In the genomic region with DNA sequence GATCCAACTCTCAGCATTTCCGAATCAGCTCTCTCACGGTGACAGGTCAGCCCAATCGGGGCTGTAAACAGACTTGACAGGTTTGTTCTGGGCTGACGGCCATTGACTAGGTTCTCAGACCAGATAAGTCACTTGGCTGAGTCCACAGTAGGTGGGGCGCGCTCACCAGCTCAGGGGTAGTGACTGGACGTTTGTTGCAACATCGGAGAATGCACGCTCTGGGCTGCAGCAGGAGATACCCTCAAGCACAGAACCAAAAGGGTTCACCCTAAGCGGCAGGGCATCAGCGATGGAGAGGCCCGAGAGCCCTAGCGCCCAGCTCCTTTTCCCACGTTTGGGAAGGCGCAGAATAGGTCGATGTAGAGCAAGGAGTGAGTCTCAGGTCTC, we compare ENCODE assay signal across 8 cellular contexts. TPM values are rescaled to one million over a fixed set of nuclear protein-coding genes. Genes with fewer than 3 reads are reported as not detected.
DNase-seq lines count a peak whose midpoint lies in the region; ATAC-seq and TF ChIP-seq lines count a peak whose summit lies in the region.

No MANE protein-coding gene starts in this region.

- no peaks in the 10 kb centered on the region for H3K36me3 ChIP-seq in colonic mucosa
- no peaks in the 10 kb centered on the region for H3K36me3 ChIP-seq in left lung

- peak overlapping the region; percentile 93 for H3K27ac Mint-ChIP-seq in activated CD8-positive, alpha-beta memory T cell treated with anti-CD3 and anti-CD28 coated beads, Interleukin-2, amount 10 ng/mL, durations not matched to agents 7 days and 5 days
- H3K27ac Mint-ChIP-seq in stimulated activated naive CD8-positive, alpha-beta T cell treated with anti-CD3 and anti-CD28 coated beads, Interleukin-15, Interleukin-2, amounts not matched to agents 100 ng/mL and 50 ng/mL, for 24 hours = peak overlapping the region; percentile 94

- H3K27me3 Mint-ChIP-seq in activated CD8-positive, alpha-beta memory T cell treated with anti-CD3 and anti-CD28 coated beads, Interleukin-2, amount 10 ng/mL, durations not matched to agents 7 days and 5 days = no peaks in the 10 kb centered on the region
- no peaks in the 10 kb centered on the region for H3K27me3 Mint-ChIP-seq in stimulated activated naive CD8-positive, alpha-beta T cell treated with anti-CD3 and anti-CD28 coated beads, Interleukin-15, Interleukin-2, amounts not matched to agents 100 ng/mL and 50 ng/mL, for 24 hours

- TF ChIP-seq CTCF in colonic mucosa (IDR thresholded peaks at IDR 0.05) (no peak), left lung (IDR thresholded peaks at IDR 0.05) (no peak)

- peaks cover 18% of the 10 kb centered on the region for H3K36me3 Mint-ChIP-seq in activated CD8-positive, alpha-beta memory T cell treated with anti-CD3 and anti-CD28 coated beads, Interleukin-2, amount 10 ng/mL, durations not matched to agents 7 days and 5 days
- peaks cover 8% of the 10 kb centered on the region for H3K36me3 Mint-ChIP-seq in stimulated activated naive CD8-positive, alpha-beta T cell treated with anti-CD3 and anti-CD28 coated beads, Interleukin-15, Interleukin-2, amounts not matched to agents 100 ng/mL and 50 ng/mL, for 24 hours (ENCODE audit: low read depth)

- no peaks in the 10 kb centered on the region for H3K9me3 Mint-ChIP-seq in activated CD8-positive, alpha-beta memory T cell treated with anti-CD3 and anti-CD28 coated beads, Interleukin-2, amount 10 ng/mL, durations not matched to agents 7 days and 5 days (ENCODE audit: low read depth)
- no peaks in the 10 kb centered on the region for H3K9me3 Mint-ChIP-seq in stimulated activated naive CD8-positive, alpha-beta T cell treated with anti-CD3 and anti-CD28 coated beads, Interleukin-15, Interleukin-2, amounts not matched to agents 100 ng/mL and 50 ng/mL, for 24 hours

- H3K27ac ChIP-seq in colonic mucosa = peak overlapping the region; percentile 96
- H3K27ac ChIP-seq in left lung = peak overlapping the region; percentile 97 to 99

- no peak for ATAC-seq in activated CD8-positive, alpha-beta memory T cell treated with anti-CD3 and anti-CD28 coated beads, Interleukin-2, amount 10 ng/mL, durations not matched to agents 7 days and 5 days
- ATAC-seq in HG02798 (IDR thresholded peaks at IDR 0.05; ENCODE audit: poor library complexity, unreplicated experiment) (peak; percentile 18), left lung (peak; percentile 49), GM19463 (IDR thresholded peaks at IDR 0.05; ENCODE audit: unreplicated experiment) (no peak)

- CTCF ChIA-PET in activated CD8-positive, alpha-beta memory T cell treated with anti-CD3 and anti-CD28 coated beads, Interleukin-2, amount 10 ng/mL, durations not matched to agents 7 days and 5 days (lab: Charles Lee) = interaction anchor here (0.8 to 9.3 kb wide), 7 partner anchors 10 to 691 kb away, joined by 3 to 82 read pairs (median 8); a partner anchor contains a TSS

- peak overlapping the region; percentile 77 for H3K4me3 ChIP-seq in colonic mucosa
- H3K4me3 ChIP-seq in left lung = peak overlapping the region; percentile 76 to 81

- intact Hi-C loops in colonic mucosa (cut with DNase I) = loop anchor here (5.0 kb wide), 1 partner anchor 526 kb away; no protein-coding TSS in a partner anchor
- intact Hi-C loops in left lung (cut with DNase I) = loop anchor here in 1 of 2 donors (5.0 to 10.0 kb wide), 2 partner anchors 526 to 693 kb away; no protein-coding TSS in a partner anchor

- peak overlapping the region; percentile 92 for H3K4me3 Mint-ChIP-seq in activated CD8-positive, alpha-beta memory T cell treated with anti-CD3 and anti-CD28 coated beads, Interleukin-2, amount 10 ng/mL, durations not matched to agents 7 days and 5 days
- peak overlapping the region; percentile 91 for H3K4me3 Mint-ChIP-seq in stimulated activated naive CD8-positive, alpha-beta T cell treated with anti-CD3 and anti-CD28 coated beads, Interleukin-15, Interleukin-2, amounts not matched to agents 100 ng/mL and 50 ng/mL, for 24 hours

- H3K27me3 ChIP-seq in colonic mucosa (no peaks in the 10 kb centered on the region), left lung (no peaks in the 10 kb centered on the region)

- H3K9ac ChIP-seq in colonic mucosa (ENCODE audit: low read depth in 2 of 2, low read length in 2 of 2) = peak overlapping the region; percentile 84 to 100

- no peak for DNase-seq in activated CD8-positive, alpha-beta memory T cell treated with anti-CD3 and anti-CD28 coated beads, Interleukin-2, amount 10 ng/mL, durations not matched to agents 7 days and 5 days
- no peak for DNase-seq in activated CD8-positive, alpha-beta memory T cell treated with anti-CD3 and anti-CD28 coated beads, Interleukin-2, amount 50 U/mL, for 4 hours
- DNase-seq in OCI-M1 (lab: John Stamatoyannopoulos, UW) (peak; percentile 89), colonic mucosa (peak; percentile 83), left lung (peak; percentile 86 to 89)

- H3K4me1 ChIP-seq in colonic mucosa (no peaks in the 10 kb centered on the region), left lung (peaks cover 0 to 17% of the 10 kb centered on the region in 2 donors)

- H3K4me1 Mint-ChIP-seq in activated CD8-positive, alpha-beta memory T cell treated with anti-CD3 and anti-CD28 coated beads, Interleukin-2, amount 10 ng/mL, durations not matched to agents 7 days and 5 days = peaks cover 20% of the 10 kb centered on the region
- H3K4me1 Mint-ChIP-seq in stimulated activated naive CD8-positive, alpha-beta T cell treated with anti-CD3 and anti-CD28 coated beads, Interleukin-15, Interleukin-2, amounts not matched to agents 100 ng/mL and 50 ng/mL, for 24 hours (ENCODE audit: low read depth) = peaks cover 31% of the 10 kb centered on the region

- H3K9me3 ChIP-seq in colonic mucosa (no peaks in the 10 kb centered on the region), left lung (no peaks in the 10 kb centered on the region)

RNA-seq across cellular contexts. Expression of a gene that starts 1.8 kb away (rescaled TPM):
- under 1 TPM; 0.67 to 0.84 TPM for total RNA-seq in activated CD8-positive, alpha-beta memory T cell treated with anti-CD3 and anti-CD28 coated beads, Interleukin-2, amount 10 ng/mL, durations not matched to agents 7 days and 5 days
- total RNA-seq in colonic mucosa = 1 to 10 TPM; 1.0 to 1.8 TPM
- total RNA-seq in left lung = under 1 TPM; 0.58 to 0.65 TPM

RNA-seq across cellular contexts. Expression of a gene that starts 1.9 kb away (rescaled TPM):
- total RNA-seq in activated CD8-positive, alpha-beta memory T cell treated with anti-CD3 and anti-CD28 coated beads, Interleukin-2, amount 10 ng/mL, durations not matched to agents 7 days and 5 days = 10 to 100 TPM; 73.7 to 90.4 TPM
- total RNA-seq in colonic mucosa (100 to 1,000 TPM in 1 of 2 donors, 10 to 100 TPM in 1; 79.2 to 111 TPM), left lung (100 to 1,000 TPM in 1 of 2 donors, 10 to 100 TPM in 1; 97.1 to 118 TPM)

RNA-seq across cellular contexts. Expression of a gene that starts 43.5 kb away (rescaled TPM):
- total RNA-seq in activated CD8-positive, alpha-beta memory T cell treated with anti-CD3 and anti-CD28 coated beads, Interleukin-2, amount 10 ng/mL, durations not matched to agents 7 days and 5 days = 10 to 100 TPM; 44.4 to 50.4 TPM
- total RNA-seq in colonic mucosa (10 to 100 TPM; 38.1 to 59.9 TPM), left lung (10 to 100 TPM; 49.2 to 49.7 TPM)

Comparison
In these comparisons a context has a peak if more than half of its experiments do, and no peak if none do; other contexts are left out.
1. ATAC-seq: peak in HG02798 (single experiment) and left lung (single experiment); none in activated CD8-positive, alpha-beta memory T cell treated with anti-CD3 and anti-CD28 coated beads, Interleukin-2, amount 10 ng/mL, durations not matched to agents 7 days and 5 days (single experiment) and GM19463 (single experiment).
2. DNase-seq: peak in OCI-M1 (single experiment), colonic mucosa (single experiment) and left lung (2 of 2); none in activated CD8-positive, alpha-beta memory T cell treated with anti-CD3 and anti-CD28 coated beads, Interleukin-2, amount 10 ng/mL, durations not matched to agents 7 days and 5 days (single experiment) and activated CD8-positive, alpha-beta memory T cell treated with anti-CD3 and anti-CD28 coated beads, Interleukin-2, amount 50 U/mL, for 4 hours (single experiment).